1 cellular context compared by ENCODE assay signal in genomic region chr13:101799196-101799595, GRCh38.
TF ChIP-seq lines count a peak whose summit lies in the region.

No MANE protein-coding gene starts in this region.

TF ChIP-seq in GM23338, 12 proteins besides CTCF, POLR2A, EP300 and RAD21:
- TF ChIP-seq, protein P1, sequence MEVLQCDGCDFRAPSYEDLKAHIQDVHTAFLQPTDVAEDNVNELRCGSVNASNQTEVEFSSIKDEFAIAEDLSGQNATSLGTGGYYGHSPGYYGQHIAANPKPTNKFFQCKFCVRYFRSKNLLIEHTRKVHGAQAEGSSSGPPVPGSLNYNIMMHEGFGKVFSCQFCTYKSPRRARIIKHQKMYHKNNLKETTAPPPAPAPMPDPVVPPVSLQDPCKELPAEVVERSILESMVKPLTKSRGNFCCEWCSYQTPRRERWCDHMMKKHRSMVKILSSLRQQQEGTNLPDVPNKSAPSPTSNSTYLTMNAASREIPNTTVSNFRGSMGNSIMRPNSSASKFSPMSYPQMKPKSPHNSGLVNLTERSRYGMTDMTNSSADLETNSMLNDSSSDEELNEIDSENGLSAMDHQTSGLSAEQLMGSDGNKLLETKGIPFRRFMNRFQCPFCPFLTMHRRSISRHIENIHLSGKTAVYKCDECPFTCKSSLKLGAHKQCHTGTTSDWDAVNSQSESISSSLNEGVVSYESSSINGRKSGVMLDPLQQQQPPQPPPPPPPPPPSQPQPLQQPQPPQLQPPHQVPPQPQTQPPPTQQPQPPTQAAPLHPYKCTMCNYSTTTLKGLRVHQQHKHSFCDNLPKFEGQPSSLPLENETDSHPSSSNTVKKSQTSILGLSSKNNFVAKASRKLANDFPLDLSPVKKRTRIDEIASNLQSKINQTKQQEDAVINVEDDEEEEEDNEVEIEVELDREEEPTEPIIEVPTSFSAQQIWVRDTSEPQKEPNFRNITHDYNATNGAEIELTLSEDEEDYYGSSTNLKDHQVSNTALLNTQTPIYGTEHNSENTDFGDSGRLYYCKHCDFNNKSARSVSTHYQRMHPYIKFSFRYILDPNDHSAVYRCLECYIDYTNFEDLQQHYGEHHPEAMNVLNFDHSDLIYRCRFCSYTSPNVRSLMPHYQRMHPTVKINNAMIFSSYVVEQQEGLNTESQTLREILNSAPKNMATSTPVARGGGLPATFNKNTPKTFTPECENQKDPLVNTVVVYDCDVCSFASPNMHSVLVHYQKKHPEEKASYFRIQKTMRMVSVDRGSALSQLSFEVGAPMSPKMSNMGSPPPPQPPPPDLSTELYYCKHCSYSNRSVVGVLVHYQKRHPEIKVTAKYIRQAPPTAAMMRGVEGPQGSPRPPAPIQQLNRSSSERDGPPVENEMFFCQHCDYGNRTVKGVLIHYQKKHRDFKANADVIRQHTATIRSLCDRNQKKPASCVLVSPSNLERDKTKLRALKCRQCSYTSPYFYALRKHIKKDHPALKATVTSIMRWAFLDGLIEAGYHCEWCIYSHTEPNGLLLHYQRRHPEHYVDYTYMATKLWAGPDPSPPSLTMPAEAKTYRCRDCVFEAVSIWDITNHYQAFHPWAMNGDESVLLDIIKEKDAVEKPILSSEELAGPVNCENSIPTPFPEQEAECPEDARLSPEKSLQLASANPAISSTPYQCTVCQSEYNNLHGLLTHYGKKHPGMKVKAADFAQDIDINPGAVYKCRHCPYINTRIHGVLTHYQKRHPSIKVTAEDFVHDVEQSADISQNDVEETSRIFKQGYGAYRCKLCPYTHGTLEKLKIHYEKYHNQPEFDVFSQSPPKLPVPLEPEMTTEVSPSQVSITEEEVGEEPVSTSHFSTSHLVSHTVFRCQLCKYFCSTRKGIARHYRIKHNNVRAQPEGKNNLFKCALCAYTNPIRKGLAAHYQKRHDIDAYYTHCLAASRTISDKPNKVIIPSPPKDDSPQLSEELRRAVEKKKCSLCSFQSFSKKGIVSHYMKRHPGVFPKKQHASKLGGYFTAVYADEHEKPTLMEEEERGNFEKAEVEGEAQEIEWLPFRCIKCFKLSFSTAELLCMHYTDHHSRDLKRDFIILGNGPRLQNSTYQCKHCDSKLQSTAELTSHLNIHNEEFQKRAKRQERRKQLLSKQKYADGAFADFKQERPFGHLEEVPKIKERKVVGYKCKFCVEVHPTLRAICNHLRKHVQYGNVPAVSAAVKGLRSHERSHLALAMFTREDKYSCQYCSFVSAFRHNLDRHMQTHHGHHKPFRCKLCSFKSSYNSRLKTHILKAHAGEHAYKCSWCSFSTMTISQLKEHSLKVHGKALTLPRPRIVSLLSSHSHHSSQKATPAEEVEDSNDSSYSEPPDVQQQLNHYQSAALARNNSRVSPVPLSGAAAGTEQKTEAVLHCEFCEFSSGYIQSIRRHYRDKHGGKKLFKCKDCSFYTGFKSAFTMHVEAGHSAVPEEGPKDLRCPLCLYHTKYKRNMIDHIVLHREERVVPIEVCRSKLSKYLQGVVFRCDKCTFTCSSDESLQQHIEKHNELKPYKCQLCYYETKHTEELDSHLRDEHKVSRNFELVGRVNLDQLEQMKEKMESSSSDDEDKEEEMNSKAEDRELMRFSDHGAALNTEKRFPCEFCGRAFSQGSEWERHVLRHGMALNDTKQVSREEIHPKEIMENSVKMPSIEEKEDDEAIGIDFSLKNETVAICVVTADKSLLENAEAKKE (CRISPR knock-in tag; IDR thresholded peaks at IDR 0.05) = no peak
- TF ChIP-seq ZNF331 (CRISPR knock-in tag; IDR thresholded peaks at IDR 0.05; ENCODE audit: low read depth) (no peak), NANOG (IDR thresholded peaks at IDR 0.05; ENCODE audit: borderline replicate concordance) (no peak), CREB1 (CRISPR knock-in tag; IDR thresholded peaks at IDR 0.05; ENCODE audit: low read depth) (no peak), POLR2AphosphoS5 (IDR thresholded peaks at IDR 0.05; ENCODE audit: low read depth) (no peak), REST (IDR thresholded peaks at IDR 0.05; ENCODE audit: unreplicated experiment) (no peak), EZH2 (IDR thresholded peaks at IDR 0.05; ENCODE audit: low read depth, unreplicated experiment) (no peak), ZNF114 (CRISPR knock-in tag; IDR thresholded peaks at IDR 0.05) (no peak), JUNB (IDR thresholded peaks at IDR 0.05; ENCODE audit: unreplicated experiment) (no peak), STAT1 (IDR thresholded peaks at IDR 0.05; ENCODE audit: unreplicated experiment) (no peak), EZH2phosphoT487 (IDR thresholded peaks at IDR 0.05; ENCODE audit: unreplicated experiment) (no peak)
- TF ChIP-seq, protein P2, sequence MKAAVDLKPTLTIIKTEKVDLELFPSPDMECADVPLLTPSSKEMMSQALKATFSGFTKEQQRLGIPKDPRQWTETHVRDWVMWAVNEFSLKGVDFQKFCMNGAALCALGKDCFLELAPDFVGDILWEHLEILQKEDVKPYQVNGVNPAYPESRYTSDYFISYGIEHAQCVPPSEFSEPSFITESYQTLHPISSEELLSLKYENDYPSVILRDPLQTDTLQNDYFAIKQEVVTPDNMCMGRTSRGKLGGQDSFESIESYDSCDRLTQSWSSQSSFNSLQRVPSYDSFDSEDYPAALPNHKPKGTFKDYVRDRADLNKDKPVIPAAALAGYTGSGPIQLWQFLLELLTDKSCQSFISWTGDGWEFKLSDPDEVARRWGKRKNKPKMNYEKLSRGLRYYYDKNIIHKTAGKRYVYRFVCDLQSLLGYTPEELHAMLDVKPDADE (IDR thresholded peaks at IDR 0.05) = no peak
